In the genomic region with DNA sequence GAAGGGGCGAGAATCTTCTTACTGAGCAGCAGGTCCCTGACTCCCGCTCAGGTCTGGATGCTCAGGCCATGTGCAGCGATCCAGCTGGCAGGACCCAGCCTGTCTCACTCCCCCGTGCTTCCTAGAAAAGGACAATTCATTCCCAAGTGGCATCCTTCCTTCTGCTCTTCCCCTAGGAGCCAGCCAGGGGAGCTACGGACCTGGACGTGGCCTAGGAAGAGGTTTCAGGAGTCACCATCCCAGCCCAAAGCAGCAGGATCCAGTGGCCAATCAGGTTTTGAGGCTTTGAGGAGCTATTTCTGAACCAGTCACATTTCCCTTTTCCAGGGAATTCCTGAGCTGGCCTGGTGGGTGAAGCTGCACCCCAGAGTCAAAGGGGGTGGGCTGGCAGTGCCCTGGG, we compare ENCODE assay signal across 23 cellular contexts. TPM values are rescaled to one million over a fixed set of nuclear protein-coding genes. Genes with fewer than 3 reads are reported as not detected.
"Had no signal": no experiment of that assay in that cellular context is flagged by ENCODE, and none has a peak within 500 bp of the region (broad histone marks: within the 10 kb centered on the region; RNA-seq: fewer than 3 reads in every experiment).

No MANE protein-coding gene starts in this region.

- H3K27me3 Mint-ChIP-seq: naive B cell, T-cell had no signal

- H3K9me3 Mint-ChIP-seq: activated CD4-positive, alpha-beta T cell treated with anti-CD3 and anti-CD28 coated beads, Interleukin-2, amount 10 ng/mL, durations not matched to agents 7 days and 5 days; activated naive CD4-positive, alpha-beta T cell treated with anti-CD3 and anti-CD28 coated beads for 36 hours; activated T-cell treated with anti-CD3 and anti-CD28 coated beads, Interleukin-2, amount 50 U/mL, for 4 hours; neural crest cell; T-cell had no signal

- ATAC-seq: activated CD8-positive, alpha-beta T cell treated with anti-CD3 and anti-CD28 coated beads, Interleukin-2, amount 10 ng/mL, durations not matched to agents 7 days and 5 days; activated T-cell treated with anti-CD3 and anti-CD28 coated beads, Interleukin-2, amount 50 U/mL, for 4 hours; body of pancreas; left lung; mucosa of descending colon; sciatic nerve; T-cell had no signal

- H3K4me3 Mint-ChIP-seq: activated CD4-positive, alpha-beta T cell treated with anti-CD3 and anti-CD28 coated beads, Interleukin-2, amount 10 ng/mL, durations not matched to agents 7 days and 5 days; activated CD8-positive, alpha-beta T cell treated with anti-CD3 and anti-CD28 coated beads, Interleukin-2, amount 10 ng/mL, durations not matched to agents 7 days and 5 days; activated naive CD4-positive, alpha-beta T cell treated with anti-CD3 and anti-CD28 coated beads for 36 hours; activated T-cell treated with anti-CD3 and anti-CD28 coated beads, Interleukin-2, amount 50 U/mL, for 4 hours; neural crest cell; T-cell had no signal

- H3K27ac Mint-ChIP-seq: activated CD4-positive, alpha-beta T cell treated with anti-CD3 and anti-CD28 coated beads, Interleukin-2, amount 10 ng/mL, durations not matched to agents 7 days and 5 days; activated CD8-positive, alpha-beta T cell treated with anti-CD3 and anti-CD28 coated beads, Interleukin-2, amount 10 ng/mL, durations not matched to agents 7 days and 5 days; activated naive CD4-positive, alpha-beta T cell treated with anti-CD3 and anti-CD28 coated beads for 36 hours; T-cell had no signal

- DNase-seq: activated CD4-positive, alpha-beta T cell treated with anti-CD3 and anti-CD28 coated beads, Interleukin-2, amount 10 ng/mL, durations not matched to agents 7 days and 5 days; activated CD8-positive, alpha-beta T cell treated with anti-CD3 and anti-CD28 coated beads, Interleukin-2, amount 10 ng/mL, durations not matched to agents 7 days and 5 days; activated naive CD4-positive, alpha-beta T cell treated with anti-CD3 and anti-CD28 coated beads for 36 hours; activated T-cell treated with anti-CD3 and anti-CD28 coated beads, Interleukin-2, amount 50 U/mL, for 4 hours; body of pancreas; central memory CD4-positive, alpha-beta T cell; dorsolateral prefrontal cortex; foreskin fibroblast; islet precursor cell; left lung; mucosa of descending colon; naive B cell; stimulated activated CD4-positive, alpha-beta T cell treated with anti-CD3 and anti-CD28 coated beads, Interleukin-4, amount 100 ng/mL, for 24 hours; stimulated activated naive CD4-positive, alpha-beta T cell; substantia nigra; T-cell; uterus had no signal

- H3K36me3 Mint-ChIP-seq: naive B cell, T-cell had no signal

RNA-seq across cellular contexts. Expression of gene CD79B, which starts 7.8 kb away (rescaled TPM):
- total RNA-seq: body of pancreas, lung microvascular endothelial cell, smooth muscle cell had no signal

RNA-seq across cellular contexts. Expression of gene GH1, which starts 21.2 kb away (rescaled TPM):
- total RNA-seq: activated CD4-positive, alpha-beta T cell treated with anti-CD3 and anti-CD28 coated beads, Interleukin-2, amount 10 ng/mL, durations not matched to agents 7 days and 5 days; activated CD8-positive, alpha-beta T cell treated with anti-CD3 and anti-CD28 coated beads, Interleukin-2, amount 10 ng/mL, durations not matched to agents 7 days and 5 days; activated naive CD4-positive, alpha-beta T cell treated with anti-CD3 and anti-CD28 coated beads for 36 hours; activated T-cell treated with anti-CD3 and anti-CD28 coated beads, Interleukin-2, amount 50 U/mL, for 4 hours; body of pancreas; hepatocyte; left lung; lung microvascular endothelial cell; mucosa of descending colon; neural crest cell; sciatic nerve; smooth muscle cell; T-cell; tibial nerve; uterus had no signal

RNA-seq across cellular contexts. Expression of gene CSHL1, which starts 28.8 kb away (rescaled TPM):
- total RNA-seq: activated CD4-positive, alpha-beta T cell treated with anti-CD3 and anti-CD28 coated beads, Interleukin-2, amount 10 ng/mL, durations not matched to agents 7 days and 5 days; activated CD8-positive, alpha-beta T cell treated with anti-CD3 and anti-CD28 coated beads, Interleukin-2, amount 10 ng/mL, durations not matched to agents 7 days and 5 days; activated naive CD4-positive, alpha-beta T cell treated with anti-CD3 and anti-CD28 coated beads for 36 hours; activated T-cell treated with anti-CD3 and anti-CD28 coated beads, Interleukin-2, amount 50 U/mL, for 4 hours; body of pancreas; dorsolateral prefrontal cortex; hepatocyte; left lung; lung microvascular endothelial cell; mucosa of descending colon; neural crest cell; sciatic nerve; smooth muscle cell; T-cell; tibial nerve; uterus had no signal

RNA-seq across cellular contexts. Expression of gene SCN4A, which starts 32.8 kb away (rescaled TPM):
- total RNA-seq: activated CD8-positive, alpha-beta T cell treated with anti-CD3 and anti-CD28 coated beads, Interleukin-2, amount 10 ng/mL, durations not matched to agents 7 days and 5 days; lung microvascular endothelial cell had no signal

RNA-seq across cellular contexts. Expression of gene CSH1, which starts 43.5 kb away (rescaled TPM):
- total RNA-seq: activated CD4-positive, alpha-beta T cell treated with anti-CD3 and anti-CD28 coated beads, Interleukin-2, amount 10 ng/mL, durations not matched to agents 7 days and 5 days; activated CD8-positive, alpha-beta T cell treated with anti-CD3 and anti-CD28 coated beads, Interleukin-2, amount 10 ng/mL, durations not matched to agents 7 days and 5 days; activated naive CD4-positive, alpha-beta T cell treated with anti-CD3 and anti-CD28 coated beads for 36 hours; activated T-cell treated with anti-CD3 and anti-CD28 coated beads, Interleukin-2, amount 50 U/mL, for 4 hours; body of pancreas; dorsolateral prefrontal cortex; left lung; lung microvascular endothelial cell; mucosa of descending colon; neural crest cell; sciatic nerve; smooth muscle cell; T-cell; tibial nerve; uterus had no signal
